In the genomic region with DNA sequence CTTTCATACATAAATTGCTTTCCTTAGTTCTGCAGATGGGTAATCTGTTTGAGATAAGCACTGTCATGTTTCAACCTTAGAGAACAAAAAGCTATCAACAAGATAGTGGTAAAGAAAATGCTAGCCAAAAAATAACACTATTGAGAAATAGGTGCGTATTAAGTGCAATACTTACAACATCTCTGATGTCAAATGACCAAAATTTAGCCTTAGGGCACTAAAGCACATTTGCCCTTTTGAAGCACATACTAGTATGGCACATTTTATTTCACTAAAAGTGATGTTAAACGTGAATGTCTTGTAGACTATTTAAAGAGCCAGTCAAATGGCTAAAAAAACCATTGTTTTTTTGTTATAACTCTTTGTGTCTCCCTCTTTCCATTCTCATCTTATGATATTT, we compare ENCODE assay signal across 24 cellular contexts. TPM values are rescaled to one million over a fixed set of nuclear protein-coding genes. Genes with fewer than 3 reads are reported as not detected.
DNase-seq lines count a peak whose midpoint lies in the region; ATAC-seq and TF ChIP-seq lines count a peak whose summit lies in the region.
"Had no signal": no experiment of that assay in that cellular context is flagged by ENCODE, and none has a peak within 500 bp of the region (broad histone marks: within the 10 kb centered on the region; RNA-seq: fewer than 3 reads in every experiment).

No MANE protein-coding gene starts in this region.

- H3K36me3 Mint-ChIP-seq in brain = peaks cover 51% of the 10 kb centered on the region

- peaks cover 0 to 11% (median 0%) of the 10 kb centered on the region in 5 experiments for H3K9me3 Mint-ChIP-seq in brain

- no peak overlapping the region for H3K4me3 ChIP-seq in right atrium auricular region
- H3K4me3 ChIP-seq: A549, BLaER1, GM12878, SJCRH30 had no signal

- peaks cover 52% of the 10 kb centered on the region for H3K4me1 Mint-ChIP-seq in brain

- intact Hi-C loops in left ventricle myocardium superior (cut with micrococcal nuclease) = no loop called here

- DNase-seq in right atrium auricular region (ENCODE audit: low spot score) (no peak), left ventricle myocardium superior (no peak), OCI-M1 (lab: John Stamatoyannopoulos, UW) (peak; percentile 22), superior temporal gyrus (ENCODE audit: extremely low spot score) (peak; percentile 40), mucosa of gallbladder (ENCODE audit: low spot score) (no peak), NCI-H2227 (lab: John Stamatoyannopoulos, UW; ENCODE audit: unreplicated experiment) (no peak)
- DNase-seq: Calu3; CD8-positive, alpha-beta T cell; GOT3; KG1; NCI-H1092 treated with DMSO at 0.1 percent for 48 hours; NCI-H146; NCI-H2081; NCI-H2171 treated with DMSO at 0.1 percent for 48 hours; NCI-H510A; NCI-H748 treated with DMSO at 0.1 percent for 48 hours; SJCRH30; SW 1271 had no signal

- peak overlapping the region; percentile 70 to 89 for H3K27ac ChIP-seq in right atrium auricular region
- H3K27ac ChIP-seq: A549, BLaER1, SJCRH30 had no signal

- peaks cover 0 to 50% of the 10 kb centered on the region in 2 donors for H3K4me1 ChIP-seq in right atrium auricular region
- H3K4me1 ChIP-seq: SJCRH30 had no signal

- H3K36me3 ChIP-seq in right atrium auricular region = no peaks in the 10 kb centered on the region

- peak overlapping the region in 3 of 5 experiments; percentile 4 to 72 (median 31) for H3K27ac Mint-ChIP-seq in brain
- H3K27ac Mint-ChIP-seq: CD8-positive, alpha-beta T cell had no signal

- ATAC-seq in left ventricle myocardium superior (no peak), HG02981 (IDR thresholded peaks at IDR 0.05; ENCODE audit: unreplicated experiment) (no peak)
- ATAC-seq: A549; CD8-positive, alpha-beta T cell; GM12878; HCT116 had no signal

- H3K27me3 Mint-ChIP-seq in brain = peaks cover 11% of the 10 kb centered on the region

- no peak for TF ChIP-seq CTCF in right atrium auricular region (IDR thresholded peaks at IDR 0.05)
- no peak for TF ChIP-seq CTCF in brain (conservative IDR thresholded peaks at IDR 0.05)

- peak overlapping the region; percentile 12 to 98 (median 95) for H3K4me3 Mint-ChIP-seq in brain

- no peaks in the 10 kb centered on the region for H3K9me3 ChIP-seq in right atrium auricular region
- H3K9me3 ChIP-seq: A549, SJCRH30 had no signal

- no peaks in the 10 kb centered on the region for H3K27me3 ChIP-seq in right atrium auricular region
- H3K27me3 ChIP-seq: BLaER1, SJCRH30 had no signal

RNA-seq across cellular contexts. Expression of a gene that starts 4.9 kb away (rescaled TPM):
- total RNA-seq in right atrium auricular region (10 to 100 TPM in 1 of 2 donors, 1 to 10 TPM in 1; 8.3 to 12.9 TPM), left ventricle myocardium superior (10.7 TPM), mucosa of gallbladder (6.8 TPM)
- 6.1 TPM for polyA plus RNA-seq in brain (ENCODE audit: insufficient read depth, low read depth, low replicate concordance)

Comparison
In these comparisons a context has a peak if more than half of its experiments do, and no peak if none do; other contexts are left out.
1. DNase-seq: peak in OCI-M1 (single experiment) and superior temporal gyrus (single experiment); none in right atrium auricular region (single experiment), left ventricle myocardium superior (single experiment), mucosa of gallbladder (single experiment) and NCI-H2227 (single experiment).